In genomic region chr1:1628656-1629429, GRCh38 we compare ENCODE assay signal across 9 cellular contexts.
DNase-seq lines count a peak whose midpoint lies in the region; ATAC-seq lines count a peak whose summit lies in the region.
"Had no signal": no experiment of that assay in that cellular context is flagged by ENCODE, and none has a peak within 500 bp of the region (broad histone marks: within the 10 kb centered on the region; RNA-seq: fewer than 3 reads in every experiment).

No MANE protein-coding gene starts in this region.

- ATAC-seq in stimulated activated naive CD8-positive, alpha-beta T cell treated with anti-CD3 and anti-CD28 coated beads, Interleukin-15, Interleukin-2, amounts not matched to agents 100 U/mL and 50 U/mL, for 24 hours = peak; percentile 15
- ATAC-seq in HG03025 (IDR thresholded peaks at IDR 0.05; ENCODE audit: low FRiP score, unreplicated experiment) = no peak
- ATAC-seq in HG03039 (IDR thresholded peaks at IDR 0.05; ENCODE audit: unreplicated experiment) = no peak
- ATAC-seq: gastroesophageal sphincter had no signal

- peak; percentile 49 for DNase-seq in DMS 273 (lab: John Stamatoyannopoulos, UW; ENCODE audit: unreplicated experiment)
- no peak for DNase-seq in DMS 273 treated with DMSO at 0.1 percent for 48 hours (lab: John Stamatoyannopoulos, UW)
- DNase-seq in activated T-cell treated with anti-CD3 and anti-CD28 coated beads for 48 hours (ENCODE audit: low read depth) = peak; percentile 49
- DNase-seq in iPS-NIHi11 (ENCODE audit: low spot score) = peak; percentile 59
- DNase-seq in stimulated activated naive CD8-positive, alpha-beta T cell treated with anti-CD3 and anti-CD28 coated beads, Interleukin-15, Interleukin-2, amounts not matched to agents 100 U/mL and 50 U/mL, for 24 hours = peak; percentile 58
- no peak for DNase-seq in cortex of kidney (lab: John Stamatoyannopoulos, UW)

Comparison
In these comparisons a context has a peak if more than half of its experiments do, and no peak if none do; other contexts are left out.
1. DNase-seq: peak in DMS 273 (single experiment), activated T-cell treated with anti-CD3 and anti-CD28 coated beads for 48 hours (single experiment), iPS-NIHi11 (single experiment) and stimulated activated naive CD8-positive, alpha-beta T cell treated with anti-CD3 and anti-CD28 coated beads, Interleukin-15, Interleukin-2, amounts not matched to agents 100 U/mL and 50 U/mL, for 24 hours (single experiment); none in DMS 273 treated with DMSO at 0.1 percent for 48 hours (single experiment) and cortex of kidney (single experiment).